In the genomic region with DNA sequence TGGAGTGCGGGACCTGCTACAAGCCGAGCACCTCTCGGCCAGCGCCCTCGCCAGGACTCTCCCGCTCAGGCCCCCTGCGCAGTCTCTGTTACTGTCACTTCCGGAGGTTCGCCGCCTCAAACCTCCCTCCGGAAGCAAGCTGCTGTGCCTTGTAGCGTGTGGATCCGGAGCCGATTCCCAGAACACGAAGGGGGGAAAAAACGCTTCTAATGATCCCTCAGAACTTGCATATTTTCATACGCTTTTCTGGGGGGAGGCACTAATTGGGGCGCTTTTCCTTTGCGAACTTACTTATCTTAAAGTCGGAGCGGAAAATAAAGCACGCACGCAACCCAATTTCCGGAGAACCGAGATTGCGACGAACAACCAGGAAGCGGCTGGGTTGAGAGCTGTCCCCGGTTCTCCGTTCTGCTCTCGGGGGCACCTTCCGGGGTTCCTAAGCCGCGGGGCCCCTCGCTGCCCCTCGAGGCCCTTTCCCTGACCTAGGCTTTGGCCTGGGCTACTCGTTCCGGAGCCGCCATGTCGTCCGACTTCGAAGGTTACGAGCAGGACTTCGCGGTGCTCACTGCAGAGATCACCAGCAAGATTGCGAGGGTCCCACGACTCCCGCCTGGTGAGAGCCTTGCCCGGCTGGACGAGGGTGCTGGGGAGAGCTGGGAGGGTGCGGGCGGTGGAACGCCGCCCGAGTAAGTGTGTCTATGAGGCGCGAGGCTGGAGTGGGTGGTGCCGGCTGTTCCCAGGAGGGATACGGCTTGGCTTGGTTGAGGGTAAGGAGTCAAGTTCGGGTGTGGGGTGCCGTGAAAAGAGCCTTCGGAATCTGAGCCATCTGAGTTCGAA, we compare ENCODE assay signal across 1 cellular context.
TF ChIP-seq lines count a peak whose summit lies in the region.

A gene (plus strand): TSS at position 361 of the 837 bp plus-strand sequence. CDS start 159 bp downstream, at position 520.
A gene with protein sequence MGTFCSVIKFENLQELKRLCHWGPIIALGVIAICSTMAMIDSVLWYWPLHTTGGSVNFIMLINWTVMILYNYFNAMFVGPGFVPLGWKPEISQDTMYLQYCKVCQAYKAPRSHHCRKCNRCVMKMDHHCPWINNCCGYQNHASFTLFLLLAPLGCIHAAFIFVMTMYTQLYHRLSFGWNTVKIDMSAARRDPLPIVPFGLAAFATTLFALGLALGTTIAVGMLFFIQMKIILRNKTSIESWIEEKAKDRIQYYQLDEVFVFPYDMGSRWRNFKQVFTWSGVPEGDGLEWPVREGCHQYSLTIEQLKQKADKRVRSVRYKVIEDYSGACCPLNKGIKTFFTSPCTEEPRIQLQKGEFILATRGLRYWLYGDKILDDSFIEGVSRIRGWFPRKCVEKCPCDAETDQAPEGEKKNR (minus strand): TSS at position 60 of the 837 bp plus-strand sequence. CDS start 1,478 bp downstream, outside the sequence.

TF ChIP-seq in HepG2, 621 proteins besides CTCF, POLR2A, EP300 and RAD21 (continued from another document and continues in another):
- TF ChIP-seq, protein P1, sequence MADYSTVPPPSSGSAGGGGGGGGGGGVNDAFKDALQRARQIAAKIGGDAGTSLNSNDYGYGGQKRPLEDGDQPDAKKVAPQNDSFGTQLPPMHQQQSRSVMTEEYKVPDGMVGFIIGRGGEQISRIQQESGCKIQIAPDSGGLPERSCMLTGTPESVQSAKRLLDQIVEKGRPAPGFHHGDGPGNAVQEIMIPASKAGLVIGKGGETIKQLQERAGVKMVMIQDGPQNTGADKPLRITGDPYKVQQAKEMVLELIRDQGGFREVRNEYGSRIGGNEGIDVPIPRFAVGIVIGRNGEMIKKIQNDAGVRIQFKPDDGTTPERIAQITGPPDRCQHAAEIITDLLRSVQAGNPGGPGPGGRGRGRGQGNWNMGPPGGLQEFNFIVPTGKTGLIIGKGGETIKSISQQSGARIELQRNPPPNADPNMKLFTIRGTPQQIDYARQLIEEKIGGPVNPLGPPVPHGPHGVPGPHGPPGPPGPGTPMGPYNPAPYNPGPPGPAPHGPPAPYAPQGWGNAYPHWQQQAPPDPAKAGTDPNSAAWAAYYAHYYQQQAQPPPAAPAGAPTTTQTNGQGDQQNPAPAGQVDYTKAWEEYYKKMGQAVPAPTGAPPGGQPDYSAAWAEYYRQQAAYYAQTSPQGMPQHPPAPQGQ (CRISPR knock-in tag; IDR thresholded peaks at IDR 0.05; ENCODE audit: borderline replicate concordance), result no peak
- TF ChIP-seq, protein P2, sequence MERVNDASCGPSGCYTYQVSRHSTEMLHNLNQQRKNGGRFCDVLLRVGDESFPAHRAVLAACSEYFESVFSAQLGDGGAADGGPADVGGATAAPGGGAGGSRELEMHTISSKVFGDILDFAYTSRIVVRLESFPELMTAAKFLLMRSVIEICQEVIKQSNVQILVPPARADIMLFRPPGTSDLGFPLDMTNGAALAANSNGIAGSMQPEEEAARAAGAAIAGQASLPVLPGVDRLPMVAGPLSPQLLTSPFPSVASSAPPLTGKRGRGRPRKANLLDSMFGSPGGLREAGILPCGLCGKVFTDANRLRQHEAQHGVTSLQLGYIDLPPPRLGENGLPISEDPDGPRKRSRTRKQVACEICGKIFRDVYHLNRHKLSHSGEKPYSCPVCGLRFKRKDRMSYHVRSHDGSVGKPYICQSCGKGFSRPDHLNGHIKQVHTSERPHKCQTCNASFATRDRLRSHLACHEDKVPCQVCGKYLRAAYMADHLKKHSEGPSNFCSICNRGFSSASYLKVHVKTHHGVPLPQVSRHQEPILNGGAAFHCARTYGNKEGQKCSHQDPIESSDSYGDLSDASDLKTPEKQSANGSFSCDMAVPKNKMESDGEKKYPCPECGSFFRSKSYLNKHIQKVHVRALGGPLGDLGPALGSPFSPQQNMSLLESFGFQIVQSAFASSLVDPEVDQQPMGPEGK (CRISPR knock-in tag; IDR thresholded peaks at IDR 0.05), result no peak; the same call in 1 of the 2 replicates
- TF ChIP-seq, protein P3, sequence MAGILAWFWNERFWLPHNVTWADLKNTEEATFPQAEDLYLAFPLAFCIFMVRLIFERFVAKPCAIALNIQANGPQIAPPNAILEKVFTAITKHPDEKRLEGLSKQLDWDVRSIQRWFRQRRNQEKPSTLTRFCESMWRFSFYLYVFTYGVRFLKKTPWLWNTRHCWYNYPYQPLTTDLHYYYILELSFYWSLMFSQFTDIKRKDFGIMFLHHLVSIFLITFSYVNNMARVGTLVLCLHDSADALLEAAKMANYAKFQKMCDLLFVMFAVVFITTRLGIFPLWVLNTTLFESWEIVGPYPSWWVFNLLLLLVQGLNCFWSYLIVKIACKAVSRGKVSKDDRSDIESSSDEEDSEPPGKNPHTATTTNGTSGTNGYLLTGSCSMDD (CRISPR knock-in tag; IDR thresholded peaks at IDR 0.05), result no peak
- 0 out of 2 replicates have a peak, but pooled peaks have one; percentile 25 for TF ChIP-seq PAX8 (CRISPR knock-in tag; IDR thresholded peaks at IDR 0.05; ENCODE audit: borderline replicate concordance)
- no peak for TF ChIP-seq ONECUT2 (CRISPR knock-in tag; IDR thresholded peaks at IDR 0.05)
- TF ChIP-seq MAF1 (CRISPR knock-in tag; IDR thresholded peaks at IDR 0.05; ENCODE audit: borderline replicate concordance), result no peak
- TF ChIP-seq, protein P4, sequence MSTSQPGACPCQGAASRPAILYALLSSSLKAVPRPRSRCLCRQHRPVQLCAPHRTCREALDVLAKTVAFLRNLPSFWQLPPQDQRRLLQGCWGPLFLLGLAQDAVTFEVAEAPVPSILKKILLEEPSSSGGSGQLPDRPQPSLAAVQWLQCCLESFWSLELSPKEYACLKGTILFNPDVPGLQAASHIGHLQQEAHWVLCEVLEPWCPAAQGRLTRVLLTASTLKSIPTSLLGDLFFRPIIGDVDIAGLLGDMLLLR (CRISPR knock-in tag; IDR thresholded peaks at IDR 0.05), result no peak
- TF ChIP-seq ZNF12 (CRISPR knock-in tag; IDR thresholded peaks at IDR 0.05), result no peak
- TF ChIP-seq SAFB2 (CRISPR knock-in tag; IDR thresholded peaks at IDR 0.05; ENCODE audit: borderline replicate concordance, low read depth), result no peak
- no peak for TF ChIP-seq FOXM1 (CRISPR knock-in tag; IDR thresholded peaks at IDR 0.05)
- no peak for TF ChIP-seq NR1H2 (CRISPR knock-in tag; IDR thresholded peaks at IDR 0.05; ENCODE audit: borderline replicate concordance, low read depth)
- TF ChIP-seq NONO (IDR thresholded peaks at IDR 0.05), result no peak
- no peak for TF ChIP-seq NONO (CRISPR knock-in tag; conservative IDR thresholded peaks at IDR 0.05)
- no peak for TF ChIP-seq SCMH1 (CRISPR knock-in tag; IDR thresholded peaks at IDR 0.05; ENCODE audit: borderline replicate concordance)
- TF ChIP-seq FLYWCH1 (CRISPR knock-in tag; IDR thresholded peaks at IDR 0.05), result no peak
- TF ChIP-seq SOX5 (CRISPR knock-in tag; IDR thresholded peaks at IDR 0.05; ENCODE audit: borderline replicate concordance), result no peak
- no peak for TF ChIP-seq KLF15 (CRISPR knock-in tag; IDR thresholded peaks at IDR 0.05; ENCODE audit: borderline replicate concordance)
- TF ChIP-seq, protein P5, sequence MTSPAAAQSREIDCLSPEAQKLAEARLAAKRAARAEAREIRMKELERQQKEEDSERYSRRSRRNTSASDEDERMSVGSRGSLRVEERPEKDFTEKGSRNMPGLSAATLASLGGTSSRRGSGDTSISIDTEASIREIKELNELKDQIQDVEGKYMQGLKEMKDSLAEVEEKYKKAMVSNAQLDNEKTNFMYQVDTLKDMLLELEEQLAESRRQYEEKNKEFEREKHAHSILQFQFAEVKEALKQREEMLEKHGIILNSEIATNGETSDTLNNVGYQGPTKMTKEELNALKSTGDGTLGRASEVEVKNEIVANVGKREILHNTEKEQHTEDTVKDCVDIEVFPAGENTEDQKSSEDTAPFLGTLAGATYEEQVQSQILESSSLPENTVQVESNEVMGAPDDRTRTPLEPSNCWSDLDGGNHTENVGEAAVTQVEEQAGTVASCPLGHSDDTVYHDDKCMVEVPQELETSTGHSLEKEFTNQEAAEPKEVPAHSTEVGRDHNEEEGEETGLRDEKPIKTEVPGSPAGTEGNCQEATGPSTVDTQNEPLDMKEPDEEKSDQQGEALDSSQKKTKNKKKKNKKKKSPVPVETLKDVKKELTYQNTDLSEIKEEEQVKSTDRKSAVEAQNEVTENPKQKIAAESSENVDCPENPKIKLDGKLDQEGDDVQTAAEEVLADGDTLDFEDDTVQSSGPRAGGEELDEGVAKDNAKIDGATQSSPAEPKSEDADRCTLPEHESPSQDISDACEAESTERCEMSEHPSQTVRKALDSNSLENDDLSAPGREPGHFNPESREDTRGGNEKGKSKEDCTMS (CRISPR knock-in tag; conservative IDR thresholded peaks at IDR 0.05), result no peak
- peak in 1 of 2 experiments; percentile 54; a peak in 2 of 4 replicates for TF ChIP-seq NR2F1 (CRISPR knock-in tag; IDR thresholded peaks at IDR 0.05)
- no peak for TF ChIP-seq KDM3A (CRISPR knock-in tag; IDR thresholded peaks at IDR 0.05; ENCODE audit: low read depth)
- TF ChIP-seq CBX1 (IDR thresholded peaks at IDR 0.05; ENCODE audit: low read depth), result peak; percentile 76
- TF ChIP-seq ZNF234 (CRISPR knock-in tag; conservative IDR thresholded peaks at IDR 0.05), result no peak; the same call in 1 of the 2 replicates
- TF ChIP-seq, protein P6, sequence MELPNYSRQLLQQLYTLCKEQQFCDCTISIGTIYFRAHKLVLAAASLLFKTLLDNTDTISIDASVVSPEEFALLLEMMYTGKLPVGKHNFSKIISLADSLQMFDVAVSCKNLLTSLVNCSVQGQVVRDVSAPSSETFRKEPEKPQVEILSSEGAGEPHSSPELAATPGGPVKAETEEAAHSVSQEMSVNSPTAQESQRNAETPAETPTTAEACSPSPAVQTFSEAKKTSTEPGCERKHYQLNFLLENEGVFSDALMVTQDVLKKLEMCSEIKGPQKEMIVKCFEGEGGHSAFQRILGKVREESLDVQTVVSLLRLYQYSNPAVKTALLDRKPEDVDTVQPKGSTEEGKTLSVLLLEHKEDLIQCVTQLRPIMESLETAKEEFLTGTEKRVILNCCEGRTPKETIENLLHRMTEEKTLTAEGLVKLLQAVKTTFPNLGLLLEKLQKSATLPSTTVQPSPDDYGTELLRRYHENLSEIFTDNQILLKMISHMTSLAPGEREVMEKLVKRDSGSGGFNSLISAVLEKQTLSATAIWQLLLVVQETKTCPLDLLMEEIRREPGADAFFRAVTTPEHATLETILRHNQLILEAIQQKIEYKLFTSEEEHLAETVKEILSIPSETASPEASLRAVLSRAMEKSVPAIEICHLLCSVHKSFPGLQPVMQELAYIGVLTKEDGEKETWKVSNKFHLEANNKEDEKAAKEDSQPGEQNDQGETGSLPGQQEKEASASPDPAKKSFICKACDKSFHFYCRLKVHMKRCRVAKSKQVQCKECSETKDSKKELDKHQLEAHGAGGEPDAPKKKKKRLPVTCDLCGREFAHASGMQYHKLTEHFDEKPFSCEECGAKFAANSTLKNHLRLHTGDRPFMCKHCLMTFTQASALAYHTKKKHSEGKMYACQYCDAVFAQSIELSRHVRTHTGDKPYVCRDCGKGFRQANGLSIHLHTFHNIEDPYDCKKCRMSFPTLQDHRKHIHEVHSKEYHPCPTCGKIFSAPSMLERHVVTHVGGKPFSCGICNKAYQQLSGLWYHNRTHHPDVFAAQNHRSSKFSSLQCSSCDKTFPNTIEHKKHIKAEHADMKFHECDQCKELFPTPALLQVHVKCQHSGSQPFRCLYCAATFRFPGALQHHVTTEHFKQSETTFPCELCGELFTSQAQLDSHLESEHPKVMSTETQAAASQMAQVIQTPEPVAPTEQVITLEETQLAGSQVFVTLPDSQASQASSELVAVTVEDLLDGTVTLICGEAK (IDR thresholded peaks at IDR 0.05), result peak; percentile 95
- TF ChIP-seq, protein P6 (CRISPR knock-in tag; IDR thresholded peaks at IDR 0.05), result no peak
- 0 out of 2 replicates have a peak, but pooled peaks have one; percentile 41 for TF ChIP-seq ZNF24 (IDR thresholded peaks at IDR 0.05)
- TF ChIP-seq LCORL (IDR thresholded peaks at IDR 0.05), result no peak
- TF ChIP-seq LCORL (CRISPR knock-in tag; IDR thresholded peaks at IDR 0.05), result no peak
- TF ChIP-seq ZNF124 (CRISPR knock-in tag; IDR thresholded peaks at IDR 0.05), result no peak
- TF ChIP-seq, protein P7, sequence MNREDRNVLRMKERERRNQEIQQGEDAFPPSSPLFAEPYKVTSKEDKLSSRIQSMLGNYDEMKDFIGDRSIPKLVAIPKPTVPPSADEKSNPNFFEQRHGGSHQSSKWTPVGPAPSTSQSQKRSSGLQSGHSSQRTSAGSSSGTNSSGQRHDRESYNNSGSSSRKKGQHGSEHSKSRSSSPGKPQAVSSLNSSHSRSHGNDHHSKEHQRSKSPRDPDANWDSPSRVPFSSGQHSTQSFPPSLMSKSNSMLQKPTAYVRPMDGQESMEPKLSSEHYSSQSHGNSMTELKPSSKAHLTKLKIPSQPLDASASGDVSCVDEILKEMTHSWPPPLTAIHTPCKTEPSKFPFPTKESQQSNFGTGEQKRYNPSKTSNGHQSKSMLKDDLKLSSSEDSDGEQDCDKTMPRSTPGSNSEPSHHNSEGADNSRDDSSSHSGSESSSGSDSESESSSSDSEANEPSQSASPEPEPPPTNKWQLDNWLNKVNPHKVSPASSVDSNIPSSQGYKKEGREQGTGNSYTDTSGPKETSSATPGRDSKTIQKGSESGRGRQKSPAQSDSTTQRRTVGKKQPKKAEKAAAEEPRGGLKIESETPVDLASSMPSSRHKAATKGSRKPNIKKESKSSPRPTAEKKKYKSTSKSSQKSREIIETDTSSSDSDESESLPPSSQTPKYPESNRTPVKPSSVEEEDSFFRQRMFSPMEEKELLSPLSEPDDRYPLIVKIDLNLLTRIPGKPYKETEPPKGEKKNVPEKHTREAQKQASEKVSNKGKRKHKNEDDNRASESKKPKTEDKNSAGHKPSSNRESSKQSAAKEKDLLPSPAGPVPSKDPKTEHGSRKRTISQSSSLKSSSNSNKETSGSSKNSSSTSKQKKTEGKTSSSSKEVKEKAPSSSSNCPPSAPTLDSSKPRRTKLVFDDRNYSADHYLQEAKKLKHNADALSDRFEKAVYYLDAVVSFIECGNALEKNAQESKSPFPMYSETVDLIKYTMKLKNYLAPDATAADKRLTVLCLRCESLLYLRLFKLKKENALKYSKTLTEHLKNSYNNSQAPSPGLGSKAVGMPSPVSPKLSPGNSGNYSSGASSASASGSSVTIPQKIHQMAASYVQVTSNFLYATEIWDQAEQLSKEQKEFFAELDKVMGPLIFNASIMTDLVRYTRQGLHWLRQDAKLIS (CRISPR knock-in tag; IDR thresholded peaks at IDR 0.05), result no peak
